ENCODE assay signal across 2 cellular contexts in the genomic region with DNA sequence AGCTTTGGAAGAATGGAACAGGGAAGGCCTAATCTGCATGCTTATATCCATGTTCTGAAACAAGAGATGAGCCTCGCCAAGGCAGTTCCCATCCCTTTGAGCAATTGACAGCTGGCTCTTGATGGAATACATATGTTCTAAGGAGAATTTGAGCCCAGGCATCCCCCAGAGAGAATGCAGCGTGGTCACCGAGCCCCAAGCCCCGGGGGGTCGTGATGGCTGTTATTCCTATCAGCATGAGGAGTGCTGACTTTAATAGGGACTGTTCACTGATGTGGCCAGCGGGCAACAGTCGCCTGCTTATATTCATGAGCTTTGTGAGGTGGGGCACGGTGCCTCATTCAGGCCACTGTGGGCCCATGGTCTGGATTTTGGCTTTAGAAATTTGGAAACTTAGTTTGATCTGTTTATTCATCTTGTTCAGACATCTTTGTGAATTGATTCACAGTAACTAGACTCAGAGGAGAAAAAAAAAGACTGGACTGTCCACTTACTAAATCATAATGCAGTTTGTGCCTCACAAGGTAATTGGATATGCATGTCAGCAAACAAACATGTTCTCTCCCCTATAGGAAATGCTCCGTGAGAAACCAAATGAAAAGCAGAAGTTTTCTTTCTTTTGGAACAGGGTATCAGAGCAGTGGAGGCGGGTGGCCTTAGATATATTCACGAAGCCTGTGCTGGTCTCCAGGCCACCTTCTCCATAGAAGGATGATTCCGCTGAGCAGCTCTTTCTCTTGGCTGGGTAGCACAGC.
TF ChIP-seq lines count a peak whose summit lies in the region.

No MANE protein-coding gene starts in this region.

TF ChIP-seq in HEK293, 187 proteins besides CTCF, POLR2A, EP300 and RAD21 (continued from another document):
- no peak for TF ChIP-seq ZNF394 (tag by site-specific recombination; IDR thresholded peaks at IDR 0.05; ENCODE audit: borderline replicate concordance)
- TF ChIP-seq ZNF529 (tag by site-specific recombination; IDR thresholded peaks at IDR 0.05; ENCODE audit: insufficient replicate concordance): no peak
- peak; percentile 69 for TF ChIP-seq GLIS1 (tag by site-specific recombination; IDR thresholded peaks at IDR 0.05)
- no peak for TF ChIP-seq ZNF664 (tag by site-specific recombination; IDR thresholded peaks at IDR 0.05)
- no peak for TF ChIP-seq SP2 (tag by site-specific recombination; IDR thresholded peaks at IDR 0.05)

TF ChIP-seq in H1, 55 proteins besides CTCF, POLR2A, EP300 and RAD21 (continued from another document):
- TF ChIP-seq FOSL1 (IDR thresholded peaks at IDR 0.05; ENCODE audit: insufficient read depth, low read depth, low read length) (no peak), POU5F1 (IDR thresholded peaks at IDR 0.05; ENCODE audit: low read depth, low read length) (no peak), RBBP5 (IDR thresholded peaks at IDR 0.05; ENCODE audit: borderline replicate concordance, low read depth, low read length) (no peak), SIRT6 (IDR thresholded peaks at IDR 0.05; ENCODE audit: low read length) (no peak), CHD1 (IDR thresholded peaks at IDR 0.05; ENCODE audit: low read depth, low read length) (no peak), BCL11A (IDR thresholded peaks at IDR 0.05; ENCODE audit: low read depth in 2 of 2, low read length in 2 of 2) (no peak), CREB1 (IDR thresholded peaks at IDR 0.05) (no peak), PHF8 (conservative IDR thresholded peaks at IDR 0.05; ENCODE audit: low read depth, low read length) (no peak), CTBP2 (IDR thresholded peaks at IDR 0.05; ENCODE audit: borderline replicate concordance, insufficient read depth, insufficient read length, low read length) (no peak), SIX5 (IDR thresholded peaks at IDR 0.05; ENCODE audit: low read depth, low read length) (no peak), YY1 (IDR thresholded peaks at IDR 0.05; ENCODE audit: low read depth, low read length) (no peak), TCF12 (IDR thresholded peaks at IDR 0.05; ENCODE audit: low read depth, low read length) (no peak), RFX5 (IDR thresholded peaks at IDR 0.05; ENCODE audit: borderline replicate concordance, low read depth, low read length) (no peak)
- TF ChIP-seq, protein P1, sequence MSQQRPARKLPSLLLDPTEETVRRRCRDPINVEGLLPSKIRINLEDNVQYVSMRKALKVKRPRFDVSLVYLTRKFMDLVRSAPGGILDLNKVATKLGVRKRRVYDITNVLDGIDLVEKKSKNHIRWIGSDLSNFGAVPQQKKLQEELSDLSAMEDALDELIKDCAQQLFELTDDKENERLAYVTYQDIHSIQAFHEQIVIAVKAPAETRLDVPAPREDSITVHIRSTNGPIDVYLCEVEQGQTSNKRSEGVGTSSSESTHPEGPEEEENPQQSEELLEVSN (IDR thresholded peaks at IDR 0.05): no peak
